ENCODE assay signal across 9 cellular contexts in the genomic region with DNA sequence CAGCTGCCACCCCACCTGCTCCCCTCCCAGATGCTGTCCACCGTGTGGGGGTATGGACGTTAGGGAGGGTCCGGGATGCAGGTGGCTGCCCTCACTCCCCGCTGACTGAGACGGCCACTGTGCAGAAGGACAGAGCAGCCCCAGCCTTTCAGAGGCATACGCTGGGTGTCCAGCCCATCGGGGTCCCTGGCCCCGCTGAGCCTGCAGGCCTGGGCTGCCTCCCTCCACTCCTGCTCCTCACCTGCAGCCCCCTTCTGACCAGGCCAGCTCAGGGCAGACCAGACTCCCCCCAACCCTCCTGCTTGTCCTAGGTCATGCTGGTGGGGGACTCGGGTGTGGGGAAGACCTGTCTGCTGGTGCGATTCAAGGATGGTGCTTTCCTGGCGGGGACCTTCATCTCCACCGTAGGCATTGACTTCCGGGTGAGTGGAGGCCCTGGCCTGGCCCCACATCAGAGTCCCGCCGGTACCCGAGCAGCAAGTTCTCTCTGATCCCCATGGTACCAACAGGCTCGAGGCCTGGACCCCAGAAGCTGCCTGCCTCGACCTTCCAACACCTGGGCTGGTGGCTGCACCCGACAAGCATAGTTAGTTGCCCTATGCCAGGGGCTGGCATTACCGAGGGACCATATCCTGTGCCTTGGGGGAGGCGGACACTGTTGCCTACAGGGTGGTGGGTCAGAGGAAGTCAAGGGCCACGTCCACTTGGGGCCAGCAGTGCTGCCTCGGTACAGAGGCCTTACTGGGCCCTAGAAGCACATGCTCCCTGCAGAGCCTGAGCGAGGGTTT. TPM values are rescaled to one million over a fixed set of nuclear protein-coding genes. Genes with fewer than 3 reads are reported as not detected.
DNase-seq lines count a peak whose midpoint lies in the region; ATAC-seq and TF ChIP-seq lines count a peak whose summit lies in the region.
"Had no signal": no experiment of that assay in that cellular context is flagged by ENCODE, and none has a peak within 500 bp of the region (broad histone marks: within the 10 kb centered on the region; RNA-seq: fewer than 3 reads in every experiment).

No MANE protein-coding gene starts in this region.

- RAD21 ChIA-PET in HCT116 (lab: Charles Lee; ENCODE audit: low non-redundant PET in 1 of 2, low total read pairs in 2 of 2, uncharacterized antibody in 2 of 2, unreplicated experiment in 2 of 2) = interaction anchor here in 1 of 2 experiments (1.0 kb wide), 1 partner anchor 132 kb away, joined by 4 read pairs; no protein-coding TSS in a partner anchor

- WGBS in liver = 45% methylated on average over 24 of the region's 24 CpGs

- no peaks in the 10 kb centered on the region for H3K9me3 Mint-ChIP-seq in WTC11

- TF ChIP-seq POLR2A in HCT116 (IDR thresholded peaks at IDR 0.05; ENCODE audit: borderline replicate concordance, extremely low read depth, insufficient read depth, insufficient read length) = no peak

- H3K4me2 ChIP-seq in BLaER1 (peak overlapping the region; percentile 100), HCT116 (ENCODE audit: low read length) (peak overlapping the region; percentile 99)

- H3K4me3 Mint-ChIP-seq in WTC11 = peak overlapping the region; percentile 97

- 0 out of 2 replicates have a peak overlapping the region, but pooled peaks have one; percentile 36 for H3K27ac Mint-ChIP-seq in WTC11

- peaks cover 87% of the 10 kb centered on the region for H4K20me1 ChIP-seq in BLaER1
- no peaks in the 10 kb centered on the region; the same call in 1 of the 2 replicates for H4K20me1 ChIP-seq in HCT116 (ENCODE audit: insufficient read depth)

- H2AFZ ChIP-seq in HCT116 (ENCODE audit: low read depth, low read length, poor library complexity, severe bottlenecking) = no peak overlapping the region

- H3K4me1 ChIP-seq in BLaER1 = peaks cover 67% of the 10 kb centered on the region
- H3K4me1 ChIP-seq in HCT116 (ENCODE audit: control insufficient read depth in 1 of 2, insufficient read depth in 2 of 2, low read length in 2 of 2) = peaks cover 46 to 66% of the 10 kb centered on the region in 2 experiments
- peaks cover 16 to 76% (median 64%) of the 10 kb centered on the region in 4 donors for H3K4me1 ChIP-seq in liver (ENCODE audit: control insufficient read depth in 4 of 4, insufficient read depth in 4 of 4, low read length in 3 of 4)

- H3K36me3 ChIP-seq in BLaER1 (peaks cover 34% of the 10 kb centered on the region), HCT116 (ENCODE audit: control insufficient read depth in 1 of 2, insufficient read depth in 2 of 2, low read length in 2 of 2) (peaks cover 0 to 23% of the 10 kb centered on the region in 2 experiments; a peak in 2 of 4 replicates), liver (ENCODE audit: control insufficient read depth in 4 of 4, insufficient read depth in 3 of 4, low read depth in 1 of 4, low read length in 3 of 4) (peaks cover 0 to 5% (median under 1%) of the 10 kb centered on the region in 4 donors), brain microvascular endothelial cell (replicated peaks) (peaks cover 33% of the 10 kb centered on the region)
- H3K36me3 ChIP-seq: gastrocnemius medialis had no signal

- TF ChIP-seq CTCF in HCT116 (IDR thresholded peaks at IDR 0.05 in 2 of 3, conservative IDR thresholded peaks at IDR 0.05 in 1 of 3; ENCODE audit: borderline replicate concordance in 1 of 3, insufficient read depth in 1 of 3, low read depth in 2 of 3, low read length in 2 of 3) (no peak), WTC11 (IDR thresholded peaks at IDR 0.05) (no peak), liver (IDR thresholded peaks at IDR 0.05; ENCODE audit: low read depth, low read length, missing input control) (no peak), brain microvascular endothelial cell (IDR thresholded peaks at IDR 0.05; ENCODE audit: low read depth, low read length, missing control alignments) (no peak)

- H3K27me3 ChIP-seq in BLaER1 (no peaks in the 10 kb centered on the region), HCT116 (ENCODE audit: insufficient read depth, low read length) (no peaks in the 10 kb centered on the region), liver (ENCODE audit: control insufficient read depth in 4 of 4, insufficient read depth in 4 of 4, low read length in 3 of 4) (no peaks in the 10 kb centered on the region), brain microvascular endothelial cell (replicated peaks) (no peaks in the 10 kb centered on the region)
- H3K27me3 ChIP-seq: gastrocnemius medialis had no signal

- peaks cover 23% of the 10 kb centered on the region for H3K27me3 Mint-ChIP-seq in WTC11 (ENCODE audit: low read depth)

- CTCF ChIA-PET in HCT116 (lab: Charles Lee) = interaction anchor here (3.6 kb wide), 1 partner anchor 10 kb away, joined by 24 read pairs; no protein-coding TSS in a partner anchor
- CTCF ChIA-PET in WTC11 (lab: Charles Lee) = interaction anchor here (1.0 to 5.7 kb wide), 3 partner anchors 9 to 146 kb away, joined by 4 to 43 read pairs (median 8); a partner anchor contains a TSS

- H3K9me3 ChIP-seq in BLaER1 (no peaks in the 10 kb centered on the region), HCT116 (ENCODE audit: control insufficient read depth in 1 of 2, insufficient read depth in 1 of 2, low read depth in 1 of 2, low read length in 2 of 2) (no peaks in the 10 kb centered on the region), liver (ENCODE audit: control insufficient read depth in 4 of 4, low read length in 3 of 4) (no peaks in the 10 kb centered on the region)
- H3K9me3 ChIP-seq: gastrocnemius medialis had no signal

- H3K4me3 ChIP-seq in BLaER1 = peak overlapping the region; percentile 90
- H3K4me3 ChIP-seq in HCT116 (replicated peaks in 1 of 2; ENCODE audit: low read depth in 1 of 2, low read length in 2 of 2) = peak overlapping the region; percentile 64 to 74
- peak overlapping the region in 2 of 3 donors; percentile 48 to 57 for H3K4me3 ChIP-seq in liver (ENCODE audit: low read depth in 1 of 3, low read length in 3 of 3)
- no peak overlapping the region for H3K4me3 ChIP-seq in brain microvascular endothelial cell (ENCODE audit: low read depth, low read length)

- H3K79me2 ChIP-seq in HCT116 (ENCODE audit: insufficient read depth, low read length) = peaks cover 40% of the 10 kb centered on the region

- no peak for DNase-seq in HCT116 (ENCODE audit: low read depth, low spot score)
- DNase-seq in WTC11 (ENCODE audit: low spot score) = peak; percentile 40
- no peak for DNase-seq in epidermal melanocyte (ENCODE audit: insufficient read length, low spot score)
- no peak for DNase-seq in NCI-H748 treated with DMSO at 0.1 percent for 48 hours (lab: John Stamatoyannopoulos, UW)
- DNase-seq in brain microvascular endothelial cell = no peak
- DNase-seq: gastrocnemius medialis had no signal

- intact Hi-C loops in HCT116 (cut with micrococcal nuclease) = loop anchor here (2.0 to 5.0 kb wide), 2 partner anchors 72 to 101 kb away; a partner anchor contains a TSS

- no peaks in the 10 kb centered on the region for H3K9me2 ChIP-seq in HCT116 (ENCODE audit: insufficient read depth)

- H3K27ac ChIP-seq in BLaER1 (peak overlapping the region; percentile 94), HCT116 (ENCODE audit: low read depth, low read length) (peak overlapping the region; percentile 84), liver (ENCODE audit: low read depth in 1 of 2, low read length in 2 of 2) (peak overlapping the region in 1 of 2 donors; percentile 18), brain microvascular endothelial cell (no peak overlapping the region)

- peaks cover 31% of the 10 kb centered on the region for H3K4me1 Mint-ChIP-seq in WTC11

- peaks cover 30% of the 10 kb centered on the region for H3K36me3 Mint-ChIP-seq in WTC11

- H3K9ac ChIP-seq in BLaER1 (peak overlapping the region; percentile 99), HCT116 (ENCODE audit: low read length) (peak overlapping the region; percentile 91), liver (ENCODE audit: low read depth in 1 of 2, low read length in 2 of 2) (peak overlapping the region in 1 of 2 donors; percentile 15)

- POLR2A ChIA-PET in HCT116 (lab: Charles Lee) = no interaction called here
- POLR2A ChIA-PET in WTC11 (lab: Charles Lee) = interaction anchor here (1.0 to 1.8 kb wide), 3 partner anchors 9 to 185 kb away, joined by 3 to 7 read pairs (median 6); a partner anchor contains a TSS

- in situ Hi-C loops in brain microvascular endothelial cell (cut with HindIII; ENCODE audit: low pct_ligation_motif_present, low sequenced_read_pairs) = no loop called here

- TF ChIP-seq RAD21 in HCT116 (IDR thresholded peaks at IDR 0.05; ENCODE audit: low read depth) (no peak), liver (IDR thresholded peaks at IDR 0.05) (no peak)

- ATAC-seq in HCT116 (peak; percentile 2; the same call in 1 of the 2 replicates), WTC11 (peak; percentile 3), HG03097 (IDR thresholded peaks at IDR 0.05; ENCODE audit: low FRiP score, unreplicated experiment) (no peak)
- ATAC-seq: gastrocnemius medialis had no signal

- no TSS peak for BruUV-seq in HCT116 (replicated peaks; lab: Mats Ljungman, UMichigan)

TF ChIP-seq in WTC11, 78 proteins besides CTCF, POLR2A, EP300 and RAD21 (continues in another document):
- TF ChIP-seq SMAD4 (CRISPR knock-in tag; IDR thresholded peaks at IDR 0.05) = no peak

TF ChIP-seq in liver, 16 proteins besides CTCF, POLR2A, EP300 and RAD21 (continues in another document):
- TF ChIP-seq HNF4G (IDR thresholded peaks at IDR 0.05) = no peak

RNA-seq across cellular contexts. Expression of a gene that starts 1.4 kb away (rescaled TPM):
- total RNA-seq in HCT116 (2021; ENCODE audit: unreplicated experiment) = 44.9 TPM
- 43.9 and 46.7 TPM in 2 replicates for polyA plus RNA-seq in HCT116 (2012)
- total RNA-seq in WTC11 (2021) = 6.2 to 7.3 TPM (median 6.9 TPM) in 3 replicates
- total RNA-seq in liver = 1 to 10 TPM; 1.9 to 3.9 TPM
- polyA plus RNA-seq in liver = 1 to 10 TPM; 2.6 to 3.4 TPM

RNA-seq across cellular contexts. Expression of a gene that starts 5.8 kb away (rescaled TPM):
- total RNA-seq in HCT116 (2021; ENCODE audit: unreplicated experiment) (160 TPM), WTC11 (2021) (148 to 159 TPM (median 152 TPM) in 3 replicates), liver (10 to 100 TPM; 33.2 to 34.8 TPM)
- 125 and 134 TPM in 2 replicates for polyA plus RNA-seq in HCT116 (2012)
- 10 to 100 TPM; 14.7 to 36.6 TPM for polyA plus RNA-seq in liver

RNA-seq across cellular contexts. Expression of a gene that starts 14.1 kb away (rescaled TPM):
- total RNA-seq in HCT116 (2021; ENCODE audit: unreplicated experiment) = 137 TPM
- 109 and 142 TPM in 2 replicates for polyA plus RNA-seq in HCT116 (2012)
- total RNA-seq in WTC11 (2021) = 96.8 to 102 TPM (median 98.9 TPM) in 3 replicates
- 10 to 100 TPM; 30.6 to 58.4 TPM for total RNA-seq in liver
- 10 to 100 TPM in 1 of 2 donors, 1 to 10 TPM in 1; 8.0 to 20.6 TPM for polyA plus RNA-seq in liver

RNA-seq across cellular contexts. Expression of a gene that starts 46.6 kb away (rescaled TPM):
- total RNA-seq in HCT116 (2021; ENCODE audit: unreplicated experiment) = 5.9 TPM
- polyA plus RNA-seq in HCT116 (2012) = 2.3 and 3.2 TPM in 2 replicates
- 9.4 to 15.7 TPM (median 11.3 TPM) in 3 replicates for total RNA-seq in WTC11 (2021)
- total RNA-seq in liver = under 1 TPM; under 0.01 to 0.09 TPM
- under 1 TPM in 1 of 2 donors, not detected in 1; 0.17 TPM for polyA plus RNA-seq in liver

RNA-seq across cellular contexts. Expression of a gene that starts 55.4 kb away (rescaled TPM):
- total RNA-seq in HCT116 (2021; ENCODE audit: unreplicated experiment) (58.7 TPM), WTC11 (2021) (71.6 to 76.1 TPM (median 75.9 TPM) in 3 replicates), liver (10 to 100 TPM; 11.1 to 14.4 TPM)
- polyA plus RNA-seq in HCT116 (2012) = 90.9 and 100 TPM in 2 replicates
- polyA plus RNA-seq in liver = 10 to 100 TPM; 26.0 to 26.7 TPM
